Comparison of ENCODE assay signal across 16 cellular contexts in genomic region chr15:41869770-41870688, GRCh38. TPM values are rescaled to one million over a fixed set of nuclear protein-coding genes. Genes with fewer than 3 reads are reported as not detected.
DNase-seq lines count a peak whose midpoint lies in the region; ATAC-seq lines count a peak whose summit lies in the region.
"Had no signal": no experiment of that assay in that cellular context is flagged by ENCODE, and none has a peak within 500 bp of the region (broad histone marks: within the 10 kb centered on the region; RNA-seq: fewer than 3 reads in every experiment).

No MANE protein-coding gene starts in this region.

- H3K4me1 ChIP-seq in HUES64 (ENCODE audit: insufficient read depth, low read length) = no peaks in the 10 kb centered on the region
- H3K4me1 ChIP-seq: gastrocnemius medialis had no signal

- peak overlapping the region; percentile 63 for H3K27ac Mint-ChIP-seq in activated CD4-positive, alpha-beta T cell treated with anti-CD3 and anti-CD28 coated beads, Interleukin-2, amount 10 ng/mL, durations not matched to agents 24 days and 14 days
- peak overlapping the region; percentile 81 for H3K27ac Mint-ChIP-seq in activated naive CD8-positive, alpha-beta T cell
- H3K27ac Mint-ChIP-seq in naive thymus-derived CD8-positive, alpha-beta T cell = peak overlapping the region; percentile 11 to 96 (median 91)
- H3K27ac Mint-ChIP-seq: stimulated activated naive CD8-positive, alpha-beta T cell treated with anti-CD3 and anti-CD28 coated beads, Interleukin-15, Interleukin-2, amounts not matched to agents 100 ng/mL and 50 ng/mL, for 24 hours; type B pancreatic cell had no signal

- H3K27me3 ChIP-seq in HUES64 (ENCODE audit: insufficient read depth, low read length) = no peaks in the 10 kb centered on the region
- H3K27me3 ChIP-seq: gastrocnemius medialis had no signal

- H3K4me3 Mint-ChIP-seq in activated CD4-positive, alpha-beta T cell treated with anti-CD3 and anti-CD28 coated beads, Interleukin-2, amount 10 ng/mL, durations not matched to agents 24 days and 14 days = no peak overlapping the region
- no peak overlapping the region for H3K4me3 Mint-ChIP-seq in activated naive CD8-positive, alpha-beta T cell
- peak overlapping the region in 6 of 10 donors; percentile 1 to 29 (median 12) for H3K4me3 Mint-ChIP-seq in naive thymus-derived CD8-positive, alpha-beta T cell
- H3K4me3 Mint-ChIP-seq: stimulated activated naive CD8-positive, alpha-beta T cell treated with anti-CD3 and anti-CD28 coated beads, Interleukin-15, Interleukin-2, amounts not matched to agents 100 ng/mL and 50 ng/mL, for 24 hours; type B pancreatic cell had no signal

- H3K4me3 ChIP-seq in HUES64 (ENCODE audit: low read length) = no peak overlapping the region
- H3K4me3 ChIP-seq: gastrocnemius medialis, mucosa of descending colon had no signal

- H3K9me3 Mint-ChIP-seq in activated CD4-positive, alpha-beta T cell treated with anti-CD3 and anti-CD28 coated beads, Interleukin-2, amount 10 ng/mL, durations not matched to agents 24 days and 14 days = no peaks in the 10 kb centered on the region
- no peaks in the 10 kb centered on the region for H3K9me3 Mint-ChIP-seq in activated naive CD8-positive, alpha-beta T cell (ENCODE audit: low read depth)
- H3K9me3 Mint-ChIP-seq in naive thymus-derived CD8-positive, alpha-beta T cell = no peaks in the 10 kb centered on the region
- H3K9me3 Mint-ChIP-seq: stimulated activated naive CD8-positive, alpha-beta T cell treated with anti-CD3 and anti-CD28 coated beads, Interleukin-15, Interleukin-2, amounts not matched to agents 100 ng/mL and 50 ng/mL, for 24 hours; type B pancreatic cell had no signal

- H3K4me1 Mint-ChIP-seq in activated CD4-positive, alpha-beta T cell treated with anti-CD3 and anti-CD28 coated beads, Interleukin-2, amount 10 ng/mL, durations not matched to agents 24 days and 14 days = peaks cover 9% of the 10 kb centered on the region
- peaks cover 8% of the 10 kb centered on the region for H3K4me1 Mint-ChIP-seq in activated naive CD8-positive, alpha-beta T cell (ENCODE audit: low read depth)
- peaks cover 4 to 14% (median 12%) of the 10 kb centered on the region in 4 donors for H3K4me1 Mint-ChIP-seq in naive thymus-derived CD8-positive, alpha-beta T cell

- H3K27ac ChIP-seq in HUES64 (ENCODE audit: low read depth, low read length) = no peak overlapping the region
- H3K27ac ChIP-seq: epithelial cell of prostate, gastrocnemius medialis had no signal

- WGBS in HUES64 = 92% methylated on average over 42 of the region's 42 CpGs

- no peaks in the 10 kb centered on the region for H3K27me3 Mint-ChIP-seq in activated CD4-positive, alpha-beta T cell treated with anti-CD3 and anti-CD28 coated beads, Interleukin-2, amount 10 ng/mL, durations not matched to agents 24 days and 14 days
- H3K27me3 Mint-ChIP-seq in activated naive CD8-positive, alpha-beta T cell = no peaks in the 10 kb centered on the region
- H3K27me3 Mint-ChIP-seq in naive thymus-derived CD8-positive, alpha-beta T cell = no peaks in the 10 kb centered on the region
- H3K27me3 Mint-ChIP-seq: stimulated activated naive CD8-positive, alpha-beta T cell treated with anti-CD3 and anti-CD28 coated beads, Interleukin-15, Interleukin-2, amounts not matched to agents 100 ng/mL and 50 ng/mL, for 24 hours; type B pancreatic cell had no signal

- H3K36me3 ChIP-seq in HUES64 (ENCODE audit: insufficient read depth, low read length) = no peaks in the 10 kb centered on the region
- H3K36me3 ChIP-seq: gastrocnemius medialis had no signal

- H3K9me3 ChIP-seq in HUES64 (ENCODE audit: insufficient read depth, low read depth, low read length) = no peaks in the 10 kb centered on the region
- H3K9me3 ChIP-seq: gastrocnemius medialis, mucosa of descending colon, SK-N-SH had no signal

- H3K9ac ChIP-seq in HUES64 (ENCODE audit: low read depth, low read length) = 0 out of 2 replicates have a peak overlapping the region, but pooled peaks have one; percentile 9
- H3K9ac ChIP-seq: SK-N-SH had no signal

- DNase-seq in activated CD4-positive, alpha-beta T cell treated with anti-CD3 and anti-CD28 coated beads, Interleukin-2, amount 10 ng/mL, durations not matched to agents 24 days and 14 days = no peak
- no peak for DNase-seq in activated CD4-positive, alpha-beta T cell treated with anti-CD3 and anti-CD28 coated beads for 48 hours
- DNase-seq in naive thymus-derived CD8-positive, alpha-beta T cell = no peak
- DNase-seq in HuH-7.5 (ENCODE audit: low spot score) (no peak), DMS53 treated with DMSO at 0.1 percent for 48 hours (lab: John Stamatoyannopoulos, UW; ENCODE audit: unreplicated experiment) (no peak)
- DNase-seq: gastrocnemius medialis, NCI-H1694 treated with DMSO at 0.1 percent for 48 hours, NCI-H2227 treated with DMSO at 0.1 percent for 48 hours, SK-N-SH had no signal

- no peak for ATAC-seq in naive thymus-derived CD8-positive, alpha-beta T cell
- ATAC-seq in GM18867 (IDR thresholded peaks at IDR 0.05; ENCODE audit: unreplicated experiment) = no peak
- ATAC-seq: gastrocnemius medialis had no signal

- POLR2A ChIA-PET in naive thymus-derived CD8-positive, alpha-beta T cell (lab: Charles Lee) = interaction anchor here (1.1 to 1.6 kb wide), 3 partner anchors 8 to 35 kb away, joined by 3 to 4 read pairs (median 3); no protein-coding TSS in a partner anchor

- intact Hi-C loops in activated CD4-positive, alpha-beta T cell treated with anti-CD3 and anti-CD28 coated beads, Interleukin-2, amount 10 ng/mL, durations not matched to agents 24 days and 14 days (cut with micrococcal nuclease) = no loop called here

- H3K36me3 Mint-ChIP-seq in activated CD4-positive, alpha-beta T cell treated with anti-CD3 and anti-CD28 coated beads, Interleukin-2, amount 10 ng/mL, durations not matched to agents 24 days and 14 days (ENCODE audit: low read depth) = no peaks in the 10 kb centered on the region
- no peaks in the 10 kb centered on the region for H3K36me3 Mint-ChIP-seq in activated naive CD8-positive, alpha-beta T cell
- no peaks in the 10 kb centered on the region for H3K36me3 Mint-ChIP-seq in naive thymus-derived CD8-positive, alpha-beta T cell

RNA-seq across cellular contexts. Expression of gene SPTBN5, which starts 23.8 kb away (rescaled TPM):
- 0.64 and 0.65 TPM in 2 replicates for total RNA-seq in activated CD4-positive, alpha-beta T cell treated with anti-CD3 and anti-CD28 coated beads, Interleukin-2, amount 10 ng/mL, durations not matched to agents 24 days and 14 days
- 0.20 TPM for polyA plus RNA-seq in HUES64 (2013, experiment 1 of 2)
- polyA plus RNA-seq in HUES64 (2013, experiment 2 of 2) = 0.32 TPM
- under 1 TPM; 0.81 to 0.96 TPM for total RNA-seq in naive thymus-derived CD8-positive, alpha-beta T cell
- under 1 TPM in 1 of 3 donors, not detected in 2; 0.02 TPM for polyA plus RNA-seq in naive thymus-derived CD8-positive, alpha-beta T cell

RNA-seq across cellular contexts. Expression of gene PLA2G4B, which starts 31.4 kb away (rescaled TPM):
- 8.5 and 8.8 TPM in 2 replicates for total RNA-seq in activated CD4-positive, alpha-beta T cell treated with anti-CD3 and anti-CD28 coated beads, Interleukin-2, amount 10 ng/mL, durations not matched to agents 24 days and 14 days
- 4.5 TPM for polyA plus RNA-seq in HUES64 (2013, experiment 1 of 2)
- polyA plus RNA-seq in HUES64 (2013, experiment 2 of 2) = 5.5 TPM
- 10 to 100 TPM; 40.1 to 64.9 TPM for total RNA-seq in naive thymus-derived CD8-positive, alpha-beta T cell
- 1 to 10 TPM in 2 of 3 donors, under 1 TPM in 1; 0.82 to 2.9 (median 1.1) TPM for polyA plus RNA-seq in naive thymus-derived CD8-positive, alpha-beta T cell

RNA-seq across cellular contexts. Expression of gene JMJD7, which starts 42.1 kb away (rescaled TPM):
- total RNA-seq in activated CD4-positive, alpha-beta T cell treated with anti-CD3 and anti-CD28 coated beads, Interleukin-2, amount 10 ng/mL, durations not matched to agents 24 days and 14 days = 18.3 and 20.1 TPM in 2 replicates
- polyA plus RNA-seq in HUES64 (2013, experiment 1 of 2) = 7.2 TPM
- polyA plus RNA-seq in HUES64 (2013, experiment 2 of 2) = 8.3 TPM
- 10 to 100 TPM; 60.2 to 81.4 TPM for total RNA-seq in naive thymus-derived CD8-positive, alpha-beta T cell
- polyA plus RNA-seq in naive thymus-derived CD8-positive, alpha-beta T cell = 10 to 100 TPM; 19.1 to 22.6 (median 20.8) TPM

Comparison
In these comparisons a context has a peak if more than half of its experiments do, and no peak if none do; other contexts are left out.
1. H3K4me3 Mint-ChIP-seq: peak in naive thymus-derived CD8-positive, alpha-beta T cell (6 of 10); none in activated CD4-positive, alpha-beta T cell treated with anti-CD3 and anti-CD28 coated beads, Interleukin-2, amount 10 ng/mL, durations not matched to agents 24 days and 14 days (single experiment) and activated naive CD8-positive, alpha-beta T cell (single experiment).
2. Peak in every context shown above with its lines, with median percentiles within 50 percentile points of each other: H3K27ac Mint-ChIP-seq.